15 cellular contexts compared by ENCODE assay signal in the genomic region with DNA sequence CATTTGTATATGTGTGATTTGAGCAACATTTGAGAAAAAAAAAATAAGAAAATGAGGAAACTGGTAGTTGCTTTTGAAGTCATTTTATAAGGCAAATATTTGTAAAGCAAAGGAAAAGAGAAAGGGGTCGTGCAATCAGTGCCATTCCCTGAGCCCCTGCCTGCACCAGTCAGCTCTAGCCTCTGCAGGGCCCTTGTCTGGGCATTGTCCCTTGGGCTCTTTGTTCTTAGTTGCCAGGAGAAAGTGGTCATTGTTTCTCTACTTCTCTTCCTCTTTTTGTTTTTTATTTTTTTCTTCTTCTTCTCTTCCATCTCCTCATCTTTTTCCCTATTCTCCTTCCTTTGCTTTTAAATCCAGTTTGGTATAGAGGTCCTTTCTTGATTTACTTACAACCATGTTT.
DNase-seq lines count a peak whose midpoint lies in the region; ATAC-seq, FAIRE-seq and TF ChIP-seq lines count a peak whose summit lies in the region.
"Had no signal": no experiment of that assay in that cellular context is flagged by ENCODE, and none has a peak within 500 bp of the region (broad histone marks: within the 10 kb centered on the region; RNA-seq: fewer than 3 reads in every experiment).

No MANE protein-coding gene starts in this region.

- no peaks in the 10 kb centered on the region for H3K9me3 Mint-ChIP-seq in activated T-helper 17 cell treated with anti-CD3 and anti-CD28 coated beads, Interleukin-2, amount 50 U/mL, for 72 hours

- peak overlapping the region; percentile 25 for H3K27ac Mint-ChIP-seq in activated T-helper 17 cell treated with anti-CD3 and anti-CD28 coated beads, Interleukin-2, amount 50 U/mL, for 72 hours

- H4K20me1 ChIP-seq in endothelial cell of umbilical vein (replicated peaks; ENCODE audit: control insufficient read depth, extremely low read depth, insufficient read depth, low read length), result no peaks in the 10 kb centered on the region
- H4K20me1 ChIP-seq: BLaER1 had no signal

- FAIRE-seq in endothelial cell of umbilical vein (lab: Jason Lieb, UNC), result peak; percentile 24
- FAIRE-seq: H54 had no signal

- H3K4me1 Mint-ChIP-seq in activated T-helper 17 cell treated with anti-CD3 and anti-CD28 coated beads, Interleukin-2, amount 50 U/mL, for 72 hours, result peaks cover 4% of the 10 kb centered on the region

- H2AFZ ChIP-seq in endothelial cell of umbilical vein (ENCODE audit: low read depth, low read length), result no peak overlapping the region

- H3K36me3 Mint-ChIP-seq in activated T-helper 17 cell treated with anti-CD3 and anti-CD28 coated beads, Interleukin-2, amount 50 U/mL, for 72 hours (ENCODE audit: low read depth), result no peaks in the 10 kb centered on the region
- H3K36me3 Mint-ChIP-seq: CD8-positive, alpha-beta memory T cell had no signal

- no peak for ATAC-seq in activated T-helper 17 cell treated with anti-CD3 and anti-CD28 coated beads, Interleukin-2, amount 50 U/mL, for 72 hours (replicated peaks)
- ATAC-seq in GM21737 (IDR thresholded peaks at IDR 0.05; ENCODE audit: unreplicated experiment), result no peak
- ATAC-seq: HCT116 had no signal

- POLR2A ChIA-PET in endothelial cell of umbilical vein (lab: Charles Lee), result no interaction called here

- H3K4me3 Mint-ChIP-seq in activated T-helper 17 cell treated with anti-CD3 and anti-CD28 coated beads, Interleukin-2, amount 50 U/mL, for 72 hours, result no peak overlapping the region
- H3K4me3 Mint-ChIP-seq: CD8-positive, alpha-beta memory T cell had no signal

- no peaks in the 10 kb centered on the region for H3K36me3 ChIP-seq in endothelial cell of umbilical vein (ENCODE audit: control insufficient read depth in 2 of 2, extremely low read depth in 1 of 2, insufficient read depth in 2 of 2, low read length in 2 of 2)
- H3K36me3 ChIP-seq in left ventricle myocardium inferior, result no peaks in the 10 kb centered on the region
- H3K36me3 ChIP-seq: BLaER1 had no signal

- CTCF ChIA-PET in endothelial cell of umbilical vein (lab: Charles Lee), result no interaction called here

- H3K9me3 ChIP-seq in endothelial cell of umbilical vein (replicated peaks; ENCODE audit: control insufficient read depth, insufficient read depth, low read length) (no peaks in the 10 kb centered on the region), left ventricle myocardium inferior (replicated peaks) (peaks cover 10% of the 10 kb centered on the region)
- H3K9me3 ChIP-seq: BLaER1, Caco-2 had no signal

- H3K4me1 ChIP-seq in endothelial cell of umbilical vein (ENCODE audit: control insufficient read depth, extremely low read depth, insufficient read depth, low read length) (no peaks in the 10 kb centered on the region), left ventricle myocardium inferior (no peaks in the 10 kb centered on the region)
- H3K4me1 ChIP-seq: BLaER1, Caco-2 had no signal

- intact Hi-C loops in endothelial cell of umbilical vein (cut with micrococcal nuclease), result no loop called here
- intact Hi-C loops in left ventricle myocardium inferior (cut with micrococcal nuclease), result no loop called here

- DNase-seq in endothelial cell of umbilical vein (ENCODE audit: low read depth, low spot score), result no peak
- peak; percentile 71 for DNase-seq in pons (ENCODE audit: low spot score)
- DNase-seq in left ventricle myocardium inferior, result no peak
- DNase-seq in A172 (ENCODE audit: low spot score), result no peak
- DNase-seq: Caco-2; CD8-positive, alpha-beta memory T cell; DND-41; GF-D8; GM23248; IMR-90 had no signal

- no peak overlapping the region for H3K4me2 ChIP-seq in endothelial cell of umbilical vein (ENCODE audit: insufficient read depth, low read length)
- H3K4me2 ChIP-seq: BLaER1 had no signal

- no peak overlapping the region for H3K9ac ChIP-seq in endothelial cell of umbilical vein (replicated peaks; ENCODE audit: extremely low read depth, insufficient read depth, low read length)
- H3K9ac ChIP-seq: BLaER1 had no signal

- H3K27ac ChIP-seq in endothelial cell of umbilical vein (ENCODE audit: insufficient read depth, low read depth, low read length) (no peak overlapping the region), left ventricle myocardium inferior (replicated peaks) (no peak overlapping the region)
- H3K27ac ChIP-seq: BLaER1, GM23248 had no signal

- H3K27me3 ChIP-seq in endothelial cell of umbilical vein (ENCODE audit: control insufficient read depth in 2 of 2, insufficient read depth in 2 of 2, low read length in 2 of 2) (no peaks in the 10 kb centered on the region), left ventricle myocardium inferior (ENCODE audit: low read depth) (no peaks in the 10 kb centered on the region)
- H3K27me3 ChIP-seq: BLaER1 had no signal

- no peak for TF ChIP-seq POLR2A in endothelial cell of umbilical vein (IDR thresholded peaks at IDR 0.05; ENCODE audit: low read depth, low read length)

- no peaks in the 10 kb centered on the region for H3K9me1 ChIP-seq in endothelial cell of umbilical vein (replicated peaks; ENCODE audit: control insufficient read depth, extremely low read depth, insufficient read depth, low read length)

- H3K27me3 Mint-ChIP-seq in activated T-helper 17 cell treated with anti-CD3 and anti-CD28 coated beads, Interleukin-2, amount 50 U/mL, for 72 hours, result no peaks in the 10 kb centered on the region

- TF ChIP-seq CTCF in endothelial cell of umbilical vein (IDR thresholded peaks at IDR 0.05; ENCODE audit: extremely low read depth in 1 of 2, insufficient read depth in 1 of 2, low read depth in 1 of 2, low read length in 2 of 2), result no peak
- no peak for TF ChIP-seq CTCF in left ventricle myocardium inferior (IDR thresholded peaks at IDR 0.05; ENCODE audit: borderline replicate concordance)

- no TSS peak for BruUV-seq in endothelial cell of umbilical vein (replicated peaks; lab: Mats Ljungman, UMichigan)

- dilution Hi-C loops in endothelial cell of umbilical vein (cut with MboI; ENCODE audit: extremely low pct_ligation_motif_present, low sequenced_read_pairs), result no loop called here

- no peaks in the 10 kb centered on the region for H3K79me2 ChIP-seq in endothelial cell of umbilical vein (ENCODE audit: control insufficient read depth, insufficient read depth, low read length)

- H3K4me3 ChIP-seq in endothelial cell of umbilical vein (replicated peaks in 1 of 3; ENCODE audit: insufficient read depth in 1 of 3, low read depth in 1 of 3, low read length in 3 of 3) (no peak overlapping the region), left ventricle myocardium inferior (no peak overlapping the region)
- H3K4me3 ChIP-seq: BLaER1, GM23248 had no signal

TF ChIP-seq in endothelial cell of umbilical vein, 7 proteins besides CTCF, POLR2A, EP300 and RAD21:
- no peak for TF ChIP-seq JUN (IDR thresholded peaks at IDR 0.05; ENCODE audit: borderline replicate concordance, insufficient read depth, insufficient read length, low read depth)
- no peak for TF ChIP-seq EZH2 (IDR thresholded peaks at IDR 0.05; ENCODE audit: borderline replicate concordance, low read depth, low read length, severe bottlenecking)
- TF ChIP-seq MAX (IDR thresholded peaks at IDR 0.05; ENCODE audit: insufficient read depth, insufficient read length), result no peak
- TF ChIP-seq MYC (IDR thresholded peaks at IDR 0.05; ENCODE audit: low read depth, low read length), result no peak
- no peak for TF ChIP-seq FOS (IDR thresholded peaks at IDR 0.05; ENCODE audit: borderline replicate concordance, insufficient read depth, low read length)
- no peak for TF ChIP-seq POLR2AphosphoS5 (IDR thresholded peaks at IDR 0.05; ENCODE audit: insufficient read depth, low read depth, low read length)
- TF ChIP-seq GATA2 (IDR thresholded peaks at IDR 0.05; ENCODE audit: insufficient read depth, insufficient read length, low read depth, low read length), result no peak
